In genomic region chr3:127682576-127682975, GRCh38 we compare ENCODE assay signal across 1 cellular context.
TF ChIP-seq lines count a peak whose summit lies in the region.

No MANE protein-coding gene starts in this region.

TF ChIP-seq in GM12878, 131 proteins besides CTCF, POLR2A, EP300 and RAD21 (continued from another document):
- no peak for TF ChIP-seq POLR2AphosphoS5 (IDR thresholded peaks at IDR 0.05; ENCODE audit: low read length)
- no peak for TF ChIP-seq HSF1 (IDR thresholded peaks at IDR 0.05; ENCODE audit: low read depth, low read length)
- TF ChIP-seq SMAD1 (IDR thresholded peaks at IDR 0.05; ENCODE audit: low read depth, partially characterized antibody), result no peak
- no peak for TF ChIP-seq ZBED1 (IDR thresholded peaks at IDR 0.05; ENCODE audit: borderline replicate concordance)
- no peak for TF ChIP-seq CHD1 (IDR thresholded peaks at IDR 0.05; ENCODE audit: low read depth, low read length)
- no peak for TF ChIP-seq SIX5 (IDR thresholded peaks at IDR 0.05; ENCODE audit: low read depth, low read length, severe bottlenecking)
- no peak for TF ChIP-seq ZNF592 (IDR thresholded peaks at IDR 0.05)
- no peak for TF ChIP-seq CHD4 (IDR thresholded peaks at IDR 0.05)
- TF ChIP-seq ASH2L (IDR thresholded peaks at IDR 0.05; ENCODE audit: borderline replicate concordance, low read depth), result no peak
